Comparison of ENCODE assay signal across 8 cellular contexts in genomic region chr11:94876645-94877445, GRCh38.
A peak's percentile ranks its signal among the peaks of the same experiment; 100 is the strongest.
DNase-seq lines count a peak whose midpoint lies in the region; ATAC-seq and TF ChIP-seq lines count a peak whose summit lies in the region.

No MANE protein-coding gene starts in this region.

- intact Hi-C loops in adrenal gland (cut with DNase I) (no loop called here), left ventricle myocardium superior (cut with micrococcal nuclease) (no loop called here), sigmoid colon (cut with DNase I) (loop anchor here (1.0 to 5.0 kb wide), 4 partner anchors 40 to 136 kb away; partner anchors contain the start of genes CWC15 and KDM4D)

- H3K9ac ChIP-seq in MM.1S (ENCODE audit: low read length) = no peak overlapping the region

- H3K4me2 ChIP-seq in MM.1S (ENCODE audit: low read depth, low read length) = no peak overlapping the region

- no peaks in the 10 kb centered on the region for H3K79me2 ChIP-seq in MM.1S (ENCODE audit: low read length)

- no peaks in the 10 kb centered on the region for H3F3A ChIP-seq in MM.1S (ENCODE audit: insufficient read depth, low read length)

- H3K4me1 ChIP-seq in adrenal gland (replicated peaks in 1 of 2) (peaks cover 8 to 24% of the 10 kb centered on the region in 2 donors), sigmoid colon (peaks cover 0 to 64% (median 49%) of the 10 kb centered on the region in 4 donors), MM.1S (ENCODE audit: low read length) (no peaks in the 10 kb centered on the region)

- no peak overlapping the region for H2AFZ ChIP-seq in MM.1S (ENCODE audit: low read length)

- no peaks in the 10 kb centered on the region for H4K20me1 ChIP-seq in MM.1S (ENCODE audit: insufficient read depth, low read length)

- peak; percentile 40 to 58 for DNase-seq in activated CD4-positive, alpha-beta T cell treated with anti-CD3 and anti-CD28 coated beads for 24 hours (ENCODE audit: low read depth in 2 of 2)
- no peak for DNase-seq in activated CD4-positive, alpha-beta T cell treated with anti-CD3 and anti-CD28 coated beads, Interleukin-2, amount 50 U/mL, for 1 hour
- peak; percentile 96 for DNase-seq in RKO (ENCODE audit: low spot score)
- DNase-seq in adrenal gland = peak; percentile 63 to 92 (median 74)
- DNase-seq in left ventricle myocardium superior = peak; percentile 80
- DNase-seq in sigmoid colon = peak; percentile 95
- no peak for DNase-seq in MM.1S

- no peak for TF ChIP-seq EP300 in sigmoid colon (IDR thresholded peaks at IDR 0.05)

- TF ChIP-seq CTCF in adrenal gland (IDR thresholded peaks at IDR 0.05) = peak in 1 of 6 experiments; percentile 12
- peak in 2 of 4 experiments; percentile 12 to 23 for TF ChIP-seq CTCF in sigmoid colon (IDR thresholded peaks at IDR 0.05)
- TF ChIP-seq CTCF in MM.1S (IDR thresholded peaks at IDR 0.05; ENCODE audit: low read length) = no peak

- WGBS in adrenal gland, 4 donors = 28 to 34% (median 31%) methylated on average over 11 to 12 of the region's 12 CpGs
- WGBS in sigmoid colon, 2 donors = 33 to 48% methylated on average over 12 of the region's 12 CpGs

- TF ChIP-seq POLR2A in adrenal gland (IDR thresholded peaks at IDR 0.05) (no peak), sigmoid colon (IDR thresholded peaks at IDR 0.05) (no peak)

- no peaks in the 10 kb centered on the region for H3K36me3 ChIP-seq in adrenal gland (replicated peaks in 1 of 2)
- H3K36me3 ChIP-seq in sigmoid colon = peaks cover 0 to 88% (median 14%) of the 10 kb centered on the region in 4 donors
- H3K36me3 ChIP-seq in MM.1S (replicated peaks; ENCODE audit: insufficient read depth, low read length) = no peaks in the 10 kb centered on the region

- peak; percentile 83 for ATAC-seq in HG02981 (IDR thresholded peaks at IDR 0.05; ENCODE audit: unreplicated experiment)
- peak; percentile 93 for ATAC-seq in left ventricle myocardium superior

- H3K27me3 ChIP-seq in adrenal gland = no peaks in the 10 kb centered on the region
- no peaks in the 10 kb centered on the region for H3K27me3 ChIP-seq in sigmoid colon
- H3K27me3 ChIP-seq in MM.1S (replicated peaks; ENCODE audit: insufficient read depth, low read length) = no peaks in the 10 kb centered on the region

- H3K4me3 ChIP-seq in adrenal gland (no peak overlapping the region), sigmoid colon (no peak overlapping the region), MM.1S (ENCODE audit: low read length) (no peak overlapping the region)

- H3K27ac ChIP-seq in adrenal gland (peak overlapping the region in 2 of 5 donors; percentile 72 to 77), sigmoid colon (peak overlapping the region; percentile 56 to 87 (median 72)), MM.1S (ENCODE audit: low read length) (no peak overlapping the region)

- H3K9me2 ChIP-seq in MM.1S (replicated peaks; ENCODE audit: insufficient read depth, low read length) = no peaks in the 10 kb centered on the region

- H3K9me3 ChIP-seq in adrenal gland (replicated peaks in 1 of 3) (no peaks in the 10 kb centered on the region), sigmoid colon (no peaks in the 10 kb centered on the region), MM.1S (replicated peaks; ENCODE audit: insufficient read depth, low read length) (no peaks in the 10 kb centered on the region)

Comparison
In these comparisons a context has a peak if more than half of its experiments do, and no peak if none do; other contexts are left out.
1. DNase-seq: peak in activated CD4-positive, alpha-beta T cell treated with anti-CD3 and anti-CD28 coated beads for 24 hours (2 of 2), RKO (single experiment), adrenal gland (7 of 7), left ventricle myocardium superior (single experiment) and sigmoid colon (single experiment); none in activated CD4-positive, alpha-beta T cell treated with anti-CD3 and anti-CD28 coated beads, Interleukin-2, amount 50 U/mL, for 1 hour (single experiment) and MM.1S (single experiment).